Comparison of ENCODE assay signal across 35 cellular contexts in genomic region chr4:186217733-186218293, GRCh38. TPM values are rescaled to one million over a fixed set of nuclear protein-coding genes. Genes with fewer than 3 reads are reported as not detected.
"Had no signal": no experiment of that assay in that cellular context is flagged by ENCODE, and none has a peak within 500 bp of the region (broad histone marks: within the 10 kb centered on the region; RNA-seq: fewer than 3 reads in every experiment).

No MANE protein-coding gene starts in this region.

- H3K4me3 ChIP-seq: SJSA1 had no signal

- H3K36me3 Mint-ChIP-seq: activated naive CD8-positive, alpha-beta T cell; brain had no signal

- H3K9me3 ChIP-seq: SJSA1 had no signal

- DNase-seq: activated B cell treated with CpG ODN at 0.5 μM for 24 hours; activated CD4-positive, alpha-beta memory T cell treated with anti-CD3 and anti-CD28 coated beads, Interleukin-2, amount 10 ng/mL, durations not matched to agents 7 days and 5 days; activated CD4-positive, alpha-beta T cell treated with anti-CD3 and anti-CD28 coated beads for 1 hour; activated CD4-positive, alpha-beta T cell treated with anti-CD3 and anti-CD28 coated beads, Interleukin-2, amount 10 ng/mL, durations not matched to agents 7 days and 5 days; activated gamma-delta T cell; activated naive CD4-positive, alpha-beta T cell treated with anti-CD3 and anti-CD28 coated beads for 36 hours; activated T-cell treated with anti-CD3 and anti-CD28 coated beads for 4 hours; activated T-cell treated with anti-CD3 and anti-CD28 coated beads, Interleukin-2, amount 50 U/mL, for 48 hours; amygdala; NCI-H1092 treated with DMSO at 0.1 percent for 48 hours; NCI-H1417 treated with DMSO at 0.1 percent for 48 hours; NCI-H1694; NCI-H2029; NCI-H2107; NCI-H2171 treated with DMSO at 0.1 percent for 48 hours; NCI-H226; NCI-H526; NCI-H82; Right ventricle myocardium superior; SW 1271 had no signal

- H3K36me3 ChIP-seq: SJSA1 had no signal

- H3K9ac ChIP-seq: KMS-11 had no signal

- H3K27ac ChIP-seq: KMS-11, RWPE1, SJSA1 had no signal

- H3K4me1 ChIP-seq: SJSA1 had no signal

- H3K27ac Mint-ChIP-seq: activated B cell treated with CpG ODN at 0.5 μM for 24 hours; activated CD4-positive, alpha-beta memory T cell treated with anti-CD3 and anti-CD28 coated beads, Interleukin-2, amount 10 ng/mL, durations not matched to agents 7 days and 5 days; activated CD4-positive, alpha-beta T cell treated with anti-CD3 and anti-CD28 coated beads, Interleukin-2, amount 10 ng/mL, durations not matched to agents 7 days and 5 days; activated naive CD4-positive, alpha-beta T cell treated with anti-CD3 and anti-CD28 coated beads for 36 hours; activated naive CD8-positive, alpha-beta T cell; activated T-helper 17 cell treated with anti-CD3 and anti-CD28 coated beads, Interleukin-2, amount 50 U/mL, for 72 hours; brain; T-helper 1 cell treated with Interleukin-12 subunit alpha and Interleukin-12 subunit beta and Interleukin-4 antibody, amounts not matched to agents 30 μg/mL and 1 μg/mL, for 36 hours had no signal

- ATAC-seq: activated T-helper 17 cell treated with anti-CD3 and anti-CD28 coated beads, Interleukin-2, amount 50 U/mL, for 72 hours; Panc1; SK-N-SH treated with all-trans-retinoic acid at 6 μM for 48 hours had no signal

- H3K4me3 Mint-ChIP-seq: activated B cell treated with CpG ODN at 0.5 μM for 24 hours; activated CD4-positive, alpha-beta memory T cell treated with anti-CD3 and anti-CD28 coated beads, Interleukin-2, amount 10 ng/mL, durations not matched to agents 7 days and 5 days; activated CD4-positive, alpha-beta T cell treated with anti-CD3 and anti-CD28 coated beads, Interleukin-2, amount 10 ng/mL, durations not matched to agents 7 days and 5 days; activated naive CD4-positive, alpha-beta T cell treated with anti-CD3 and anti-CD28 coated beads for 36 hours; activated naive CD8-positive, alpha-beta T cell; activated T-helper 17 cell treated with anti-CD3 and anti-CD28 coated beads, Interleukin-2, amount 50 U/mL, for 72 hours; brain; central memory CD8-positive, alpha-beta T cell; T-helper 1 cell treated with Interleukin-12 subunit alpha and Interleukin-12 subunit beta and Interleukin-4 antibody, amounts not matched to agents 30 μg/mL and 1 μg/mL, for 36 hours had no signal

- H3K9me3 Mint-ChIP-seq: activated B cell treated with CpG ODN at 0.5 μM for 24 hours; activated CD4-positive, alpha-beta memory T cell treated with anti-CD3 and anti-CD28 coated beads, Interleukin-2, amount 10 ng/mL, durations not matched to agents 7 days and 5 days; activated CD4-positive, alpha-beta T cell treated with anti-CD3 and anti-CD28 coated beads, Interleukin-2, amount 10 ng/mL, durations not matched to agents 7 days and 5 days; activated naive CD4-positive, alpha-beta T cell treated with anti-CD3 and anti-CD28 coated beads for 36 hours; activated T-helper 17 cell treated with anti-CD3 and anti-CD28 coated beads, Interleukin-2, amount 50 U/mL, for 72 hours; central memory CD8-positive, alpha-beta T cell; T-helper 1 cell treated with Interleukin-12 subunit alpha and Interleukin-12 subunit beta and Interleukin-4 antibody, amounts not matched to agents 30 μg/mL and 1 μg/mL, for 36 hours had no signal

- H3K27me3 Mint-ChIP-seq: activated CD4-positive, alpha-beta T cell treated with anti-CD3 and anti-CD28 coated beads, Interleukin-2, amount 10 ng/mL, durations not matched to agents 7 days and 5 days; activated naive CD8-positive, alpha-beta T cell; activated T-helper 17 cell treated with anti-CD3 and anti-CD28 coated beads, Interleukin-2, amount 50 U/mL, for 72 hours had no signal

- H3K27me3 ChIP-seq: SJSA1 had no signal

- H3K4me2 ChIP-seq: KMS-11 had no signal

- H3K4me1 Mint-ChIP-seq: activated B cell treated with CpG ODN at 0.5 μM for 24 hours; activated CD4-positive, alpha-beta memory T cell treated with anti-CD3 and anti-CD28 coated beads, Interleukin-2, amount 10 ng/mL, durations not matched to agents 7 days and 5 days; activated CD4-positive, alpha-beta T cell treated with anti-CD3 and anti-CD28 coated beads, Interleukin-2, amount 10 ng/mL, durations not matched to agents 7 days and 5 days; activated T-helper 17 cell treated with anti-CD3 and anti-CD28 coated beads, Interleukin-2, amount 50 U/mL, for 72 hours; central memory CD8-positive, alpha-beta T cell had no signal

RNA-seq across cellular contexts. Expression of gene KLKB1, which starts 9.5 kb away (rescaled TPM):
- total RNA-seq: activated CD4-positive, alpha-beta memory T cell treated with anti-CD3 and anti-CD28 coated beads, Interleukin-2, amount 10 ng/mL, durations not matched to agents 7 days and 5 days; activated CD8-positive, alpha-beta memory T cell treated with anti-CD3 and anti-CD28 coated beads for 36 hours; activated naive CD4-positive, alpha-beta T cell treated with anti-CD3 and anti-CD28 coated beads for 36 hours; astrocyte; OCI-LY7; SJSA1 had no signal

RNA-seq across cellular contexts. Expression of gene F11, which starts 48.2 kb away (rescaled TPM):
- total RNA-seq: activated B cell treated with CpG ODN at 0.5 μM for 24 hours; activated CD4-positive, alpha-beta memory T cell treated with anti-CD3 and anti-CD28 coated beads, Interleukin-2, amount 10 ng/mL, durations not matched to agents 7 days and 5 days; activated CD4-positive, alpha-beta T cell treated with anti-CD3 and anti-CD28 coated beads, Interleukin-2, amount 10 ng/mL, durations not matched to agents 7 days and 5 days; activated CD8-positive, alpha-beta memory T cell treated with anti-CD3 and anti-CD28 coated beads for 36 hours; activated naive CD4-positive, alpha-beta T cell treated with anti-CD3 and anti-CD28 coated beads for 36 hours; activated T-helper 17 cell treated with anti-CD3 and anti-CD28 coated beads, Interleukin-2, amount 50 U/mL, for 72 hours; astrocyte; MCF 10A; NCI-H460; OCI-LY7; SJSA1 had no signal
